Comparison of ENCODE assay signal across 12 cellular contexts in genomic region chr2:102238039-102238756, GRCh38. TPM values are rescaled to one million over a fixed set of nuclear protein-coding genes. Genes with fewer than 3 reads are reported as not detected.
DNase-seq lines count a peak whose midpoint lies in the region; ATAC-seq lines count a peak whose summit lies in the region.
"Had no signal": no experiment of that assay in that cellular context is flagged by ENCODE, and none has a peak within 500 bp of the region (broad histone marks: within the 10 kb centered on the region; RNA-seq: fewer than 3 reads in every experiment).

No MANE protein-coding gene starts in this region.

- H3K9me3 Mint-ChIP-seq in activated T-cell treated with anti-CD3 and anti-CD28 coated beads, Interleukin-2, amount 50 U/mL, for 72 hours = peaks cover 0 to 4% of the 10 kb centered on the region in 2 donors

- peaks cover 1 to 9% of the 10 kb centered on the region in 2 donors for H3K36me3 Mint-ChIP-seq in activated T-cell treated with anti-CD3 and anti-CD28 coated beads, Interleukin-2, amount 50 U/mL, for 72 hours (ENCODE audit: insufficient read depth in 2 of 2)

- H3K27me3 Mint-ChIP-seq in activated T-cell treated with anti-CD3 and anti-CD28 coated beads, Interleukin-2, amount 50 U/mL, for 72 hours (ENCODE audit: low read depth) = no peaks in the 10 kb centered on the region

- H3K4me3 Mint-ChIP-seq in activated T-cell treated with anti-CD3 and anti-CD28 coated beads, Interleukin-2, amount 50 U/mL, for 72 hours = peak overlapping the region; percentile 61 to 79

- peak overlapping the region; percentile 76 for H3K27ac Mint-ChIP-seq in activated T-cell treated with anti-CD3 and anti-CD28 coated beads, Interleukin-2, amount 50 U/mL, for 72 hours

- peak; percentile 60 for DNase-seq in stimulated activated CD4-positive, alpha-beta T cell treated with anti-CD3 and anti-CD28 coated beads, Interleukin-15, amount 100 ng/mL, for 24 hours
- DNase-seq in stimulated activated CD4-positive, alpha-beta T cell treated with anti-CD3 and anti-CD28 coated beads, Interleukin-2, amount 100 ng/mL, for 48 hours = no peak
- peak; percentile 64 to 66 for DNase-seq in activated T-cell treated with anti-CD3 and anti-CD28 coated beads, Interleukin-2, amount 50 U/mL, for 72 hours
- DNase-seq in kidney tubule cell (ENCODE audit: low spot score) (peak; percentile 38), NCI-H345 treated with DMSO at 0.1 percent for 48 hours (lab: John Stamatoyannopoulos, UW; ENCODE audit: unreplicated experiment) (no peak), NCI-H2107 (lab: John Stamatoyannopoulos, UW) (no peak), NCI-H1417 (lab: John Stamatoyannopoulos, UW) (no peak)
- DNase-seq: Caco-2, NCI-H526, psoas muscle, SW 1271 had no signal

- H3K4me1 Mint-ChIP-seq in activated T-cell treated with anti-CD3 and anti-CD28 coated beads, Interleukin-2, amount 50 U/mL, for 72 hours (ENCODE audit: low read depth) = peaks cover 77% of the 10 kb centered on the region

- peak; percentile 41 to 57 for ATAC-seq in activated T-cell treated with anti-CD3 and anti-CD28 coated beads, Interleukin-2, amount 50 U/mL, for 72 hours (replicated peaks in 1 of 2)
- no peak for ATAC-seq in HG02678 (IDR thresholded peaks at IDR 0.05; ENCODE audit: unreplicated experiment)
- ATAC-seq: psoas muscle had no signal

RNA-seq across cellular contexts. Expression of gene IL1RL2, which starts 51.4 kb away (rescaled TPM):
- total RNA-seq in activated T-cell treated with anti-CD3 and anti-CD28 coated beads, Interleukin-2, amount 50 U/mL, for 72 hours = 1 to 10 TPM; 1.4 to 1.9 TPM
- total RNA-seq: Caco-2 had no signal

Comparison
In these comparisons a context has a peak if more than half of its experiments do, and no peak if none do; other contexts are left out.
1. DNase-seq: peak in stimulated activated CD4-positive, alpha-beta T cell treated with anti-CD3 and anti-CD28 coated beads, Interleukin-15, amount 100 ng/mL, for 24 hours (single experiment), activated T-cell treated with anti-CD3 and anti-CD28 coated beads, Interleukin-2, amount 50 U/mL, for 72 hours (2 of 2) and kidney tubule cell (single experiment); none in stimulated activated CD4-positive, alpha-beta T cell treated with anti-CD3 and anti-CD28 coated beads, Interleukin-2, amount 100 ng/mL, for 48 hours (0 of 2), NCI-H345 treated with DMSO at 0.1 percent for 48 hours (single experiment), NCI-H2107 (single experiment) and NCI-H1417 (0 of 3).